21 cellular contexts compared by ENCODE assay signal in the genomic region with DNA sequence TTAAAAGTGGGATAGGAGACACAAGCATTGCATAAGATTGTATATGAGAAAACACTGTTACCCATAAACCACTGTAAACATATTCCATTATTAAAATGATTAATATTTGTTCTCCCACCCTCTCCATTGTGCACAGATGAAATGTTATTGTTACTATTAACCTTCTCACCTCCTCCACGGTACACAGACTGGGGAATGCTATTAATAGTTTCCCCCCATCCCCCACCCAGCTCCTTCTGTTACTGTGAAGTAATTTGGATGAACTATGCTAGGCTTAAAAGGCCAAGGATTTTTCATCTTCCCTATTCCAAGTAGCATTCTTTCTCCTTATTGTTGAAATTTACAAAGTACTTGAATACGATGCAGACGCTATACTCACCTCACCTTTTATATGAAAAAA.
"Had no signal": no experiment of that assay in that cellular context is flagged by ENCODE, and none has a peak within 500 bp of the region (broad histone marks: within the 10 kb centered on the region; RNA-seq: fewer than 3 reads in every experiment).

No MANE protein-coding gene starts in this region.

- H3K36me3 Mint-ChIP-seq: immature natural killer cell; stimulated activated effector memory CD8-positive, alpha-beta T cell treated with anti-CD3 and anti-CD28 coated beads, Interleukin-12 subunit alpha, Interleukin-12 subunit beta, amount 100 ng/mL, for 72 hours had no signal

- H3K4me3 Mint-ChIP-seq: immature natural killer cell; naive thymus-derived CD8-positive, alpha-beta T cell; neural progenitor cell; stimulated activated effector memory CD8-positive, alpha-beta T cell treated with anti-CD3 and anti-CD28 coated beads, Interleukin-12 subunit alpha, Interleukin-12 subunit beta, amount 100 ng/mL, for 72 hours had no signal

- H3K27me3 Mint-ChIP-seq: progenitor cell of endocrine pancreas had no signal

- H3K9me3 ChIP-seq: esophagus squamous epithelium, gastroesophageal sphincter, mucosa of descending colon, pancreas, right lobe of liver, tibial nerve, upper lobe of right lung, vagina had no signal

- ATAC-seq: gastroesophageal sphincter; left cardiac atrium; naive thymus-derived CD8-positive, alpha-beta T cell; stimulated activated effector memory CD8-positive, alpha-beta T cell treated with anti-CD3 and anti-CD28 coated beads, Interleukin-12 subunit alpha, Interleukin-12 subunit beta, amount 100 ng/mL, for 72 hours; stimulated activated naive CD8-positive, alpha-beta T cell treated with anti-CD3 and anti-CD28 coated beads, Interleukin-15, Interleukin-2, amounts not matched to agents 100 U/mL and 50 U/mL, for 24 hours had no signal

- H3K9ac ChIP-seq: neural progenitor cell had no signal

- H3K27ac ChIP-seq: neural progenitor cell, pancreas, right lobe of liver, tibial nerve, upper lobe of right lung, vagina had no signal

- H3K36me3 ChIP-seq: esophagus squamous epithelium, gastroesophageal sphincter, neural progenitor cell, pancreas, right lobe of liver, tibial nerve, upper lobe of right lung, vagina had no signal

- H3K9me3 Mint-ChIP-seq: stimulated activated effector memory CD8-positive, alpha-beta T cell treated with anti-CD3 and anti-CD28 coated beads, Interleukin-12 subunit alpha, Interleukin-12 subunit beta, amount 100 ng/mL, for 72 hours had no signal

- H3K27ac Mint-ChIP-seq: immature natural killer cell; naive thymus-derived CD8-positive, alpha-beta T cell; neural progenitor cell; progenitor cell of endocrine pancreas; stimulated activated effector memory CD8-positive, alpha-beta T cell treated with anti-CD3 and anti-CD28 coated beads, Interleukin-12 subunit alpha, Interleukin-12 subunit beta, amount 100 ng/mL, for 72 hours had no signal

- DNase-seq: dermis blood vessel endothelial cell; esophagus squamous epithelium; foreskin fibroblast; glutamatergic neuron; immature natural killer cell; left cardiac atrium; naive thymus-derived CD8-positive, alpha-beta T cell; nucleus accumbens; right lobe of liver; stimulated activated CD4-positive, alpha-beta T cell treated with anti-CD3 and anti-CD28 coated beads, Interleukin-4, amount 100 ng/mL, for 1 hour; stimulated activated CD8-positive, alpha-beta memory T cell treated with anti-CD3 and anti-CD28 coated beads, Interleukin-4, amount 100 ng/mL, for 48 hours; stimulated activated naive CD8-positive, alpha-beta T cell treated with anti-CD3 and anti-CD28 coated beads, Interleukin-15, Interleukin-2, amounts not matched to agents 100 U/mL and 50 U/mL, for 24 hours; upper lobe of right lung had no signal

- H3K4me3 ChIP-seq: esophagus squamous epithelium, gastroesophageal sphincter, mucosa of descending colon, neural progenitor cell, pancreas, right lobe of liver, tibial nerve, upper lobe of right lung, vagina had no signal
